Comparison of ENCODE assay signal across 1 cellular context in the genomic region with DNA sequence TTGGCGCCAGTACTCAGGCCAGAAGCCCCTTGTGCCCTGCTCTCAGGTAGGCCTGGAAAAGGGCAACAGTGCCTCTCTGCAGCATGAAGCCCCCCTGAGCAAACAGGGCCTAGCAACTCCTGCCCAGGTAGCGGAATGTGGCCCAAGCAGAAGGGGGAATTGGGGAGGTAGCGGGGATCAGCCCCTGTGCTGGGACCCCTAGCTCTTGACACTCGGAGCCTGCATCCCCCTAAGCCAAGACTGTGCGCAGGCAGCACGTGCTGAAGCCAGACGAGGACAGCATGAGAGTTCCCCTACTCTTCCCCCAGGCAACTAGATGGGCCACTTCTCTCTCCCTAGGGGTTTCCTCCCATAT.
TF ChIP-seq lines count a peak whose summit lies in the region.

No MANE protein-coding gene starts in this region.

TF ChIP-seq in K562, 482 proteins besides CTCF, POLR2A, EP300 and RAD21 (continues in another document):
- TF ChIP-seq POLR2G (IDR thresholded peaks at IDR 0.05; ENCODE audit: low read depth, low read length), result peak; percentile 38; the same call in 1 of the 2 replicates
- no peak for TF ChIP-seq CBFA2T3 (IDR thresholded peaks at IDR 0.05)
- TF ChIP-seq SAFB2 (IDR thresholded peaks at IDR 0.05; ENCODE audit: borderline replicate concordance, low read depth, low read length, severe bottlenecking), result no peak
- no peak for TF ChIP-seq NCOA1 (IDR thresholded peaks at IDR 0.05; ENCODE audit: low read depth)
- no peak for TF ChIP-seq BRF2 (IDR thresholded peaks at IDR 0.05; ENCODE audit: borderline replicate concordance, insufficient read depth, insufficient read length)
- TF ChIP-seq CXXC5 (CRISPR knock-in tag; IDR thresholded peaks at IDR 0.05), result no peak
- no peak for TF ChIP-seq RFX1 (IDR thresholded peaks at IDR 0.05)
- 0 out of 2 replicates have a peak, but pooled peaks have one; percentile 1 for TF ChIP-seq KLF1 (tag; IDR thresholded peaks at IDR 0.05)
- no peak for TF ChIP-seq BRF1 (IDR thresholded peaks at IDR 0.05; ENCODE audit: borderline replicate concordance, extremely low read depth, insufficient read length)
- TF ChIP-seq, protein P1, sequence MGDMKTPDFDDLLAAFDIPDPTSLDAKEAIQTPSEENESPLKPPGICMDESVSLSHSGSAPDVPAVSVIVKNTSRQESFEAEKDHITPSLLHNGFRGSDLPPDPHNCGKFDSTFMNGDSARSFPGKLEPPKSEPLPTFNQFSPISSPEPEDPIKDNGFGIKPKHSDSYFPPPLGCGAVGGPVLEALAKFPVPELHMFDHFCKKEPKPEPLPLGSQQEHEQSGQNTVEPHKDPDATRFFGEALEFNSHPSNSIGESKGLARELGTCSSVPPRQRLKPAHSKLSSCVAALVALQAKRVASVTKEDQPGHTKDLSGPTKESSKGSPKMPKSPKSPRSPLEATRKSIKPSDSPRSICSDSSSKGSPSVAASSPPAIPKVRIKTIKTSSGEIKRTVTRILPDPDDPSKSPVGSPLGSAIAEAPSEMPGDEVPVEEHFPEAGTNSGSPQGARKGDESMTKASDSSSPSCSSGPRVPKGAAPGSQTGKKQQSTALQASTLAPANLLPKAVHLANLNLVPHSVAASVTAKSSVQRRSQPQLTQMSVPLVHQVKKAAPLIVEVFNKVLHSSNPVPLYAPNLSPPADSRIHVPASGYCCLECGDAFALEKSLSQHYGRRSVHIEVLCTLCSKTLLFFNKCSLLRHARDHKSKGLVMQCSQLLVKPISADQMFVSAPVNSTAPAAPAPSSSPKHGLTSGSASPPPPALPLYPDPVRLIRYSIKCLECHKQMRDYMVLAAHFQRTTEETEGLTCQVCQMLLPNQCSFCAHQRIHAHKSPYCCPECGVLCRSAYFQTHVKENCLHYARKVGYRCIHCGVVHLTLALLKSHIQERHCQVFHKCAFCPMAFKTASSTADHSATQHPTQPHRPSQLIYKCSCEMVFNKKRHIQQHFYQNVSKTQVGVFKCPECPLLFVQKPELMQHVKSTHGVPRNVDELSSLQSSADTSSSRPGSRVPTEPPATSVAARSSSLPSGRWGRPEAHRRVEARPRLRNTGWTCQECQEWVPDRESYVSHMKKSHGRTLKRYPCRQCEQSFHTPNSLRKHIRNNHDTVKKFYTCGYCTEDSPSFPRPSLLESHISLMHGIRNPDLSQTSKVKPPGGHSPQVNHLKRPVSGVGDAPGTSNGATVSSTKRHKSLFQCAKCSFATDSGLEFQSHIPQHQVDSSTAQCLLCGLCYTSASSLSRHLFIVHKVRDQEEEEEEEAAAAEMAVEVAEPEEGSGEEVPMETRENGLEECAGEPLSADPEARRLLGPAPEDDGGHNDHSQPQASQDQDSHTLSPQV (IDR thresholded peaks at IDR 0.05), result peak; percentile 57; the same call in 1 of the 2 replicates
- TF ChIP-seq, protein P2, sequence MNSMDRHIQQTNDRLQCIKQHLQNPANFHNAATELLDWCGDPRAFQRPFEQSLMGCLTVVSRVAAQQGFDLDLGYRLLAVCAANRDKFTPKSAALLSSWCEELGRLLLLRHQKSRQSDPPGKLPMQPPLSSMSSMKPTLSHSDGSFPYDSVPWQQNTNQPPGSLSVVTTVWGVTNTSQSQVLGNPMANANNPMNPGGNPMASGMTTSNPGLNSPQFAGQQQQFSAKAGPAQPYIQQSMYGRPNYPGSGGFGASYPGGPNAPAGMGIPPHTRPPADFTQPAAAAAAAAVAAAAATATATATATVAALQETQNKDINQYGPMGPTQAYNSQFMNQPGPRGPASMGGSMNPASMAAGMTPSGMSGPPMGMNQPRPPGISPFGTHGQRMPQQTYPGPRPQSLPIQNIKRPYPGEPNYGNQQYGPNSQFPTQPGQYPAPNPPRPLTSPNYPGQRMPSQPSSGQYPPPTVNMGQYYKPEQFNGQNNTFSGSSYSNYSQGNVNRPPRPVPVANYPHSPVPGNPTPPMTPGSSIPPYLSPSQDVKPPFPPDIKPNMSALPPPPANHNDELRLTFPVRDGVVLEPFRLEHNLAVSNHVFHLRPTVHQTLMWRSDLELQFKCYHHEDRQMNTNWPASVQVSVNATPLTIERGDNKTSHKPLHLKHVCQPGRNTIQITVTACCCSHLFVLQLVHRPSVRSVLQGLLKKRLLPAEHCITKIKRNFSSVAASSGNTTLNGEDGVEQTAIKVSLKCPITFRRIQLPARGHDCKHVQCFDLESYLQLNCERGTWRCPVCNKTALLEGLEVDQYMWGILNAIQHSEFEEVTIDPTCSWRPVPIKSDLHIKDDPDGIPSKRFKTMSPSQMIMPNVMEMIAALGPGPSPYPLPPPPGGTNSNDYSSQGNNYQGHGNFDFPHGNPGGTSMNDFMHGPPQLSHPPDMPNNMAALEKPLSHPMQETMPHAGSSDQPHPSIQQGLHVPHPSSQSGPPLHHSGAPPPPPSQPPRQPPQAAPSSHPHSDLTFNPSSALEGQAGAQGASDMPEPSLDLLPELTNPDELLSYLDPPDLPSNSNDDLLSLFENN (IDR thresholded peaks at IDR 0.05; ENCODE audit: low read depth in 2 of 2, low read length in 2 of 2), result no peak
- no peak for TF ChIP-seq ZNF184 (CRISPR knock-in tag; IDR thresholded peaks at IDR 0.05)
- TF ChIP-seq, protein P3, sequence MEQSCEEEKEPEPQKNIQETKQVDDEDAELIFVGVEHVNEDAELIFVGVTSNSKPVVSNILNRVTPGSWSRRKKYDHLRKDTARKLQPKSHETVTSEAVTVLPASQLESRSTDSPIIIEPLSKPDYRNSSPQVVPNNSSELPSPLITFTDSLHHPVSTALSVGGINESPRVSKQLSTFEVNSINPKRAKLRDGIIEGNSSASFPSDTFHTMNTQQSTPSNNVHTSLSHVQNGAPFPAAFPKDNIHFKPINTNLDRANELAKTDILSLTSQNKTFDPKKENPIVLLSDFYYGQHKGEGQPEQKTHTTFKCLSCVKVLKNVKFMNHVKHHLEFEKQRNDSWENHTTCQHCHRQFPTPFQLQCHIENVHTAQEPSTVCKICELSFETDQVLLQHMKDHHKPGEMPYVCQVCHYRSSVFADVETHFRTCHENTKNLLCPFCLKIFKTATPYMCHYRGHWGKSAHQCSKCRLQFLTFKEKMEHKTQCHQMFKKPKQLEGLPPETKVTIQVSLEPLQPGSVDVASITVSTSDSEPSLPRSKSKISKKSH (CRISPR knock-in tag; IDR thresholded peaks at IDR 0.05), result no peak
- no peak for TF ChIP-seq JUNB (CRISPR knock-in tag; conservative IDR thresholded peaks at IDR 0.05)
- TF ChIP-seq, protein P4, sequence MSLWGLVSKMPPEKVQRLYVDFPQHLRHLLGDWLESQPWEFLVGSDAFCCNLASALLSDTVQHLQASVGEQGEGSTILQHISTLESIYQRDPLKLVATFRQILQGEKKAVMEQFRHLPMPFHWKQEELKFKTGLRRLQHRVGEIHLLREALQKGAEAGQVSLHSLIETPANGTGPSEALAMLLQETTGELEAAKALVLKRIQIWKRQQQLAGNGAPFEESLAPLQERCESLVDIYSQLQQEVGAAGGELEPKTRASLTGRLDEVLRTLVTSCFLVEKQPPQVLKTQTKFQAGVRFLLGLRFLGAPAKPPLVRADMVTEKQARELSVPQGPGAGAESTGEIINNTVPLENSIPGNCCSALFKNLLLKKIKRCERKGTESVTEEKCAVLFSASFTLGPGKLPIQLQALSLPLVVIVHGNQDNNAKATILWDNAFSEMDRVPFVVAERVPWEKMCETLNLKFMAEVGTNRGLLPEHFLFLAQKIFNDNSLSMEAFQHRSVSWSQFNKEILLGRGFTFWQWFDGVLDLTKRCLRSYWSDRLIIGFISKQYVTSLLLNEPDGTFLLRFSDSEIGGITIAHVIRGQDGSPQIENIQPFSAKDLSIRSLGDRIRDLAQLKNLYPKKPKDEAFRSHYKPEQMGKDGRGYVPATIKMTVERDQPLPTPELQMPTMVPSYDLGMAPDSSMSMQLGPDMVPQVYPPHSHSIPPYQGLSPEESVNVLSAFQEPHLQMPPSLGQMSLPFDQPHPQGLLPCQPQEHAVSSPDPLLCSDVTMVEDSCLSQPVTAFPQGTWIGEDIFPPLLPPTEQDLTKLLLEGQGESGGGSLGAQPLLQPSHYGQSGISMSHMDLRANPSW (CRISPR knock-in tag; IDR thresholded peaks at IDR 0.05), result no peak
- TF ChIP-seq MEF2A (IDR thresholded peaks at IDR 0.05; ENCODE audit: control insufficient read depth, low read depth, low read length), result no peak
- no peak for TF ChIP-seq DPF2 (IDR thresholded peaks at IDR 0.05)
- TF ChIP-seq BCL6 (CRISPR knock-in tag; IDR thresholded peaks at IDR 0.05), result no peak
- peak; percentile 11 for TF ChIP-seq SAP30 (IDR thresholded peaks at IDR 0.05; ENCODE audit: borderline replicate concordance, insufficient read depth, low read depth, low read length, poor library complexity, severe bottlenecking)
- TF ChIP-seq, protein P5, sequence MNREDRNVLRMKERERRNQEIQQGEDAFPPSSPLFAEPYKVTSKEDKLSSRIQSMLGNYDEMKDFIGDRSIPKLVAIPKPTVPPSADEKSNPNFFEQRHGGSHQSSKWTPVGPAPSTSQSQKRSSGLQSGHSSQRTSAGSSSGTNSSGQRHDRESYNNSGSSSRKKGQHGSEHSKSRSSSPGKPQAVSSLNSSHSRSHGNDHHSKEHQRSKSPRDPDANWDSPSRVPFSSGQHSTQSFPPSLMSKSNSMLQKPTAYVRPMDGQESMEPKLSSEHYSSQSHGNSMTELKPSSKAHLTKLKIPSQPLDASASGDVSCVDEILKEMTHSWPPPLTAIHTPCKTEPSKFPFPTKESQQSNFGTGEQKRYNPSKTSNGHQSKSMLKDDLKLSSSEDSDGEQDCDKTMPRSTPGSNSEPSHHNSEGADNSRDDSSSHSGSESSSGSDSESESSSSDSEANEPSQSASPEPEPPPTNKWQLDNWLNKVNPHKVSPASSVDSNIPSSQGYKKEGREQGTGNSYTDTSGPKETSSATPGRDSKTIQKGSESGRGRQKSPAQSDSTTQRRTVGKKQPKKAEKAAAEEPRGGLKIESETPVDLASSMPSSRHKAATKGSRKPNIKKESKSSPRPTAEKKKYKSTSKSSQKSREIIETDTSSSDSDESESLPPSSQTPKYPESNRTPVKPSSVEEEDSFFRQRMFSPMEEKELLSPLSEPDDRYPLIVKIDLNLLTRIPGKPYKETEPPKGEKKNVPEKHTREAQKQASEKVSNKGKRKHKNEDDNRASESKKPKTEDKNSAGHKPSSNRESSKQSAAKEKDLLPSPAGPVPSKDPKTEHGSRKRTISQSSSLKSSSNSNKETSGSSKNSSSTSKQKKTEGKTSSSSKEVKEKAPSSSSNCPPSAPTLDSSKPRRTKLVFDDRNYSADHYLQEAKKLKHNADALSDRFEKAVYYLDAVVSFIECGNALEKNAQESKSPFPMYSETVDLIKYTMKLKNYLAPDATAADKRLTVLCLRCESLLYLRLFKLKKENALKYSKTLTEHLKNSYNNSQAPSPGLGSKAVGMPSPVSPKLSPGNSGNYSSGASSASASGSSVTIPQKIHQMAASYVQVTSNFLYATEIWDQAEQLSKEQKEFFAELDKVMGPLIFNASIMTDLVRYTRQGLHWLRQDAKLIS (CRISPR knock-in tag; IDR thresholded peaks at IDR 0.05), result no peak
- TF ChIP-seq, protein P6, sequence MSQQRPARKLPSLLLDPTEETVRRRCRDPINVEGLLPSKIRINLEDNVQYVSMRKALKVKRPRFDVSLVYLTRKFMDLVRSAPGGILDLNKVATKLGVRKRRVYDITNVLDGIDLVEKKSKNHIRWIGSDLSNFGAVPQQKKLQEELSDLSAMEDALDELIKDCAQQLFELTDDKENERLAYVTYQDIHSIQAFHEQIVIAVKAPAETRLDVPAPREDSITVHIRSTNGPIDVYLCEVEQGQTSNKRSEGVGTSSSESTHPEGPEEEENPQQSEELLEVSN (IDR thresholded peaks at IDR 0.05; ENCODE audit: borderline replicate concordance in 1 of 2, extremely low read depth in 1 of 2, insufficient read depth in 1 of 2, insufficient read length in 1 of 2, low read depth in 1 of 2, low read length in 1 of 2, poor library complexity in 1 of 2, severe bottlenecking in 1 of 2), result peak; percentile 56 to 58
- TF ChIP-seq, protein P7, sequence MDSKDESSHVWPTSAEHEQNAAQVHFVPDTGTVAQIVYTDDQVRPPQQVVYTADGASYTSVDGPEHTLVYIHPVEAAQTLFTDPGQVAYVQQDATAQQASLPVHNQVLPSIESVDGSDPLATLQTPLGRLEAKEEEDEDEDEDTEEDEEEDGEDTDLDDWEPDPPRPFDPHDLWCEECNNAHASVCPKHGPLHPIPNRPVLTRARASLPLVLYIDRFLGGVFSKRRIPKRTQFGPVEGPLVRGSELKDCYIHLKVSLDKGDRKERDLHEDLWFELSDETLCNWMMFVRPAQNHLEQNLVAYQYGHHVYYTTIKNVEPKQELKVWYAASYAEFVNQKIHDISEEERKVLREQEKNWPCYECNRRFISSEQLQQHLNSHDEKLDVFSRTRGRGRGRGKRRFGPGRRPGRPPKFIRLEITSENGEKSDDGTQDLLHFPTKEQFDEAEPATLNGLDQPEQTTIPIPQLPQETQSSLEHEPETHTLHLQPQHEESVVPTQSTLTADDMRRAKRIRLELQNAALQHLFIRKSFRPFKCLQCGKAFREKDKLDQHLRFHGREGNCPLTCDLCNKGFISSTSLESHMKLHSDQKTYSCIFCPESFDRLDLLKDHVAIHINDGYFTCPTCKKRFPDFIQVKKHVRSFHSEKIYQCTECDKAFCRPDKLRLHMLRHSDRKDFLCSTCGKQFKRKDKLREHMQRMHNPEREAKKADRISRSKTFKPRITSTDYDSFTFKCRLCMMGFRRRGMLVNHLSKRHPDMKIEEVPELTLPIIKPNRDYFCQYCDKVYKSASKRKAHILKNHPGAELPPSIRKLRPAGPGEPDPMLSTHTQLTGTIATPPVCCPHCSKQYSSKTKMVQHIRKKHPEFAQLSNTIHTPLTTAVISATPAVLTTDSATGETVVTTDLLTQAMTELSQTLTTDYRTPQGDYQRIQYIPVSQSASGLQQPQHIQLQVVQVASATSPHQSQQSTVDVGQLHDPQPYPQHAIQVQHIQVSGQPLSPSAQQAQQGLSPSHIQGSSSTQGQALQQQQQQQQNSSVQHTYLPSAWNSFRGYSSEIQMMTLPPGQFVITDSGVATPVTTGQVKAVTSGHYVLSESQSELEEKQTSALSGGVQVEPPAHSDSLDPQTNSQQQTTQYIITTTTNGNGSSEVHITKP (IDR thresholded peaks at IDR 0.05; ENCODE audit: partially characterized antibody), result no peak
- TF ChIP-seq SNAPC5 (CRISPR knock-in tag; IDR thresholded peaks at IDR 0.05), result no peak
- peak; percentile 31; the same call in 1 of the 2 replicates for TF ChIP-seq POLR2AphosphoS2 (IDR thresholded peaks at IDR 0.05; ENCODE audit: low read length)
